In the genomic region with DNA sequence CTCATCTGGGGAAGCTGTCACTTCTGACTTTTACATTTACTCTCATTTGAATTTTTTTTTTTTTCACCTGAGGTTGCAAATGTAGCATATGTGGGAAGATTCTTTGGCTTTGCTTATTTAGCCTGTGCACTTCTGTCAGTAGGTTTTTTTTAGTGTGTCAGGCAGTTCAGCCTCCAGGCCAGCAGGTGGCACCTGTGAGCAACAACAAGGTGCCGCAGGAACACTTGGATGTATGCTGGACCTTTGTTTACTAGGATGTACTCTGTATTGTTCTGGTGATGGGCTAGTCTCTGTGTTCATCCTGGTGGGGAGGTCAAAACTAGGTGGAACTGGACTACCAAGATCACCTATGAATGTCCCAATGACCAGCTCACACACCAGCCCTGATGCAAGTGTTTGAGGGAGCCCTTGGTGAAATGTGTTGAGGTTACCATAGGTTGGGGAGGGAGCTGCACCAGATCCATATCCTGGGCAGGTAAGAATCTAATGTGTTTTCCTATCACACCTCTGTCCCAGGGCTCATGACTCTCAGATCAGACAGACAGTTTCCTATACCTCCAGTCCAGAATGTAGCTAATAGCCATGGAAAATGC, we compare ENCODE assay signal across 9 cellular contexts.
DNase-seq lines count a peak whose midpoint lies in the region; ATAC-seq, FAIRE-seq and TF ChIP-seq lines count a peak whose summit lies in the region.
"Had no signal": no experiment of that assay in that cellular context is flagged by ENCODE, and none has a peak within 500 bp of the region (broad histone marks: within the 10 kb centered on the region; RNA-seq: fewer than 3 reads in every experiment).

No MANE protein-coding gene starts in this region.

- H3K4me1 Mint-ChIP-seq in astrocyte (ENCODE audit: low read depth, unreplicated experiment) (no peaks in the 10 kb centered on the region), progenitor cell of endocrine pancreas (ENCODE audit: low read depth) (no peaks in the 10 kb centered on the region), T-helper 17 cell (no peaks in the 10 kb centered on the region)

- H4K20me1 ChIP-seq in astrocyte (ENCODE audit: insufficient read depth, low read length), result no peaks in the 10 kb centered on the region

- DNase-seq in AG09319 (ENCODE audit: extremely low read depth, low read depth) (no peak), astrocyte (ENCODE audit: low read depth) (no peak), progenitor cell of endocrine pancreas (ENCODE audit: low spot score, unreplicated experiment) (no peak), NCI-H1436 (lab: John Stamatoyannopoulos, UW) (no peak), T-helper 17 cell (no peak), GDM1 (lab: John Stamatoyannopoulos, UW) (no peak)

- no peaks in the 10 kb centered on the region for H3K36me3 ChIP-seq in astrocyte (ENCODE audit: insufficient read depth, low read length)

- H3K9me3 ChIP-seq in astrocyte (ENCODE audit: insufficient read depth, low read depth, low read length), result peaks cover 6% of the 10 kb centered on the region
- no peaks in the 10 kb centered on the region for H3K9me3 ChIP-seq in T-helper 17 cell (ENCODE audit: control insufficient read depth, low read length, poor library complexity, severe bottlenecking)

- no peak overlapping the region for H3K4me2 ChIP-seq in astrocyte (ENCODE audit: low read length)

- H3K9me3 Mint-ChIP-seq in astrocyte (ENCODE audit: unreplicated experiment) (peaks cover 8% of the 10 kb centered on the region), progenitor cell of endocrine pancreas (ENCODE audit: low read depth) (peaks cover 16% of the 10 kb centered on the region)

- ATAC-seq in GM18517 (IDR thresholded peaks at IDR 0.05; ENCODE audit: unreplicated experiment), result peak; percentile 53
- peak; percentile 51 for ATAC-seq in HG03521 (IDR thresholded peaks at IDR 0.05; ENCODE audit: unreplicated experiment)
- ATAC-seq in T-helper 17 cell, result no peak

- no peaks in the 10 kb centered on the region for H3K79me2 ChIP-seq in astrocyte (ENCODE audit: insufficient read depth, low read length)

- H3K27me3 ChIP-seq in astrocyte (ENCODE audit: insufficient read depth, low read length), result no peaks in the 10 kb centered on the region

- H3K27ac Mint-ChIP-seq in astrocyte (ENCODE audit: unreplicated experiment) (no peak overlapping the region), progenitor cell of endocrine pancreas (no peak overlapping the region), T-helper 17 cell (no peak overlapping the region)
- H3K27ac Mint-ChIP-seq: stimulated activated naive CD8-positive, alpha-beta T cell treated with anti-CD3 and anti-CD28 coated beads, Interleukin-15, Interleukin-2, amounts not matched to agents 100 ng/mL and 50 ng/mL, for 24 hours had no signal

- no peak overlapping the region for H3K9ac ChIP-seq in astrocyte (ENCODE audit: low read length)

- no peak overlapping the region for H2AFZ ChIP-seq in astrocyte (ENCODE audit: low read depth, low read length)

- no peaks in the 10 kb centered on the region for H3K36me3 Mint-ChIP-seq in astrocyte (ENCODE audit: low read depth, unreplicated experiment)
- H3K36me3 Mint-ChIP-seq in progenitor cell of endocrine pancreas (ENCODE audit: insufficient read depth), result no peaks in the 10 kb centered on the region
- H3K36me3 Mint-ChIP-seq in T-helper 17 cell (ENCODE audit: low read depth), result no peaks in the 10 kb centered on the region

- H3K4me1 ChIP-seq in astrocyte (ENCODE audit: insufficient read depth, low read length), result no peaks in the 10 kb centered on the region

- H3K4me3 ChIP-seq in astrocyte (ENCODE audit: insufficient read depth, low read depth, low read length), result no peak overlapping the region

- no peaks in the 10 kb centered on the region for H3K27me3 Mint-ChIP-seq in astrocyte (ENCODE audit: low read depth, unreplicated experiment)
- no peaks in the 10 kb centered on the region for H3K27me3 Mint-ChIP-seq in progenitor cell of endocrine pancreas
- no peaks in the 10 kb centered on the region for H3K27me3 Mint-ChIP-seq in T-helper 17 cell
- H3K27me3 Mint-ChIP-seq: stimulated activated naive CD8-positive, alpha-beta T cell treated with anti-CD3 and anti-CD28 coated beads, Interleukin-15, Interleukin-2, amounts not matched to agents 100 ng/mL and 50 ng/mL, for 24 hours had no signal

- H3K4me3 Mint-ChIP-seq in astrocyte (ENCODE audit: unreplicated experiment) (no peak overlapping the region), progenitor cell of endocrine pancreas (ENCODE audit: low read depth) (no peak overlapping the region), T-helper 17 cell (no peak overlapping the region)
- H3K4me3 Mint-ChIP-seq: stimulated activated naive CD8-positive, alpha-beta T cell treated with anti-CD3 and anti-CD28 coated beads, Interleukin-15, Interleukin-2, amounts not matched to agents 100 ng/mL and 50 ng/mL, for 24 hours had no signal

- no peak for FAIRE-seq in astrocyte (lab: Jason Lieb, UNC)

- H3K27ac ChIP-seq in astrocyte (ENCODE audit: low read depth, low read length), result no peak overlapping the region

- TF ChIP-seq CTCF in AG09319 (IDR thresholded peaks at IDR 0.05; ENCODE audit: low read depth, low read length), result peak; percentile 16
- TF ChIP-seq CTCF in astrocyte (IDR thresholded peaks at IDR 0.05; ENCODE audit: insufficient read depth, low read depth, low read length), result peak; percentile 49
- TF ChIP-seq CTCF in progenitor cell of endocrine pancreas (IDR thresholded peaks at IDR 0.05; ENCODE audit: unreplicated experiment), result peak; percentile 52
